Comparison of ENCODE assay signal across 31 cellular contexts in the genomic region with DNA sequence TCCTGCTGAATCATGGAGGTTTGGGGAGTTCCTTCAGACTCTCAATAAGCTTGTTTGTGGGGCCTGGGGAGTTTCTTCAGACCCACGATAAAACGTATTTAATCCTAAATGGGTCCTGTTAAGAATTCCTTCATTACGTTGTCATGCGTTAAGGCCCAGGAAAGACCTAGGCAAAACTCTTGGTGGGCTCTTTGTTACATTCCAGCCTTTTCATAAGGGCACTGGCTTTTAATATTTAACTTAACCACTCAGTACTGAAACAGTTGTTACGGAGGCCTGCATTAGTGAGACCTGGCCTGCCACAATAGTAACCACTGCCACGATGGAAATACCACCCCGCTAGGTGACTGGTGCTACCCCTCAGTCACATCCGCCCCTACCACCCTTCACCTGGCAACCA.
"Had no signal": no experiment of that assay in that cellular context is flagged by ENCODE, and none has a peak within 500 bp of the region (broad histone marks: within the 10 kb centered on the region; RNA-seq: fewer than 3 reads in every experiment).

No MANE protein-coding gene starts in this region.

- H3K9me3 ChIP-seq: colonic mucosa, esophagus muscularis mucosa, gastroesophageal sphincter, heart right ventricle, mucosa of descending colon, sigmoid colon, stomach, thyroid gland had no signal

- H3K27ac ChIP-seq: colonic mucosa, esophagus muscularis mucosa, foreskin keratinocyte, gastroesophageal sphincter, heart right ventricle, neural progenitor cell, parathyroid adenoma, sigmoid colon, stomach, thyroid gland had no signal

- H3K9ac ChIP-seq: neural progenitor cell, parathyroid adenoma had no signal

- ATAC-seq: foreskin keratinocyte; gastroesophageal sphincter; heart right ventricle; left lobe of liver; mucosa of descending colon; natural killer cell treated with Interleukin-12 subunit alpha and Interleukin-12 subunit beta and Interleukin-15 and Interleukin-18, amount 100 ng/mL, for 72 hours; right cardiac atrium; stimulated activated effector memory CD8-positive, alpha-beta T cell treated with anti-CD3 and anti-CD28 coated beads, Interleukin-12 subunit alpha, Interleukin-12 subunit beta, amount 100 ng/mL, for 72 hours had no signal

- H3K36me3 Mint-ChIP-seq: immature natural killer cell; memory B cell; mesothelial cell of epicardium; naive B cell; natural killer cell treated with Interleukin-12 subunit alpha and Interleukin-12 subunit beta and Interleukin-15 and Interleukin-18, amount 100 ng/mL, for 72 hours; neural progenitor cell; stimulated activated effector memory CD8-positive, alpha-beta T cell treated with anti-CD3 and anti-CD28 coated beads, Interleukin-12 subunit alpha, Interleukin-12 subunit beta, amount 100 ng/mL, for 72 hours had no signal

- H3K27ac Mint-ChIP-seq: immature natural killer cell; memory B cell; mesothelial cell of epicardium; natural killer cell treated with Interleukin-12 subunit alpha and Interleukin-12 subunit beta and Interleukin-15 and Interleukin-18, amount 100 ng/mL, for 72 hours; neural progenitor cell; progenitor cell of endocrine pancreas; stimulated activated effector memory CD8-positive, alpha-beta T cell treated with anti-CD3 and anti-CD28 coated beads, Interleukin-12 subunit alpha, Interleukin-12 subunit beta, amount 100 ng/mL, for 72 hours had no signal

- FAIRE-seq: endothelial cell of umbilical vein had no signal

- DNase-seq: colonic mucosa; dermis blood vessel endothelial cell; effector memory CD4-positive, alpha-beta T cell; foreskin keratinocyte; glutamatergic neuron; heart right ventricle; hypothalamus; immature natural killer cell; islet precursor cell; mucosa of descending colon; naive B cell; right cardiac atrium; sigmoid colon; stimulated activated CD4-positive, alpha-beta T cell treated with anti-CD3 and anti-CD28 coated beads, Interleukin-2, amount 100 ng/mL, for 24 hours; stimulated activated CD4-positive, alpha-beta T cell treated with anti-CD3 and anti-CD28 coated beads, Interleukin-4, amount 100 ng/mL, for 24 hours; stimulated activated naive CD4-positive, alpha-beta T cell treated with Interleukin-2 at 50 U/mL for 16 hours; stomach; thyroid gland; trophoblast cell had no signal

- H3K27me3 Mint-ChIP-seq: memory B cell; naive B cell; natural killer cell treated with Interleukin-12 subunit alpha and Interleukin-12 subunit beta and Interleukin-15 and Interleukin-18, amount 100 ng/mL, for 72 hours; progenitor cell of endocrine pancreas had no signal

- H3K4me3 Mint-ChIP-seq: immature natural killer cell; memory B cell; mesothelial cell of epicardium; natural killer cell treated with Interleukin-12 subunit alpha and Interleukin-12 subunit beta and Interleukin-15 and Interleukin-18, amount 100 ng/mL, for 72 hours; neural progenitor cell; stimulated activated effector memory CD8-positive, alpha-beta T cell treated with anti-CD3 and anti-CD28 coated beads, Interleukin-12 subunit alpha, Interleukin-12 subunit beta, amount 100 ng/mL, for 72 hours had no signal

- H3K36me3 ChIP-seq: colonic mucosa, esophagus muscularis mucosa, gastroesophageal sphincter, heart right ventricle, neural progenitor cell, sigmoid colon, stomach, thyroid gland had no signal

- H3K9me3 Mint-ChIP-seq: immature natural killer cell; memory B cell; natural killer cell treated with Interleukin-12 subunit alpha and Interleukin-12 subunit beta and Interleukin-15 and Interleukin-18, amount 100 ng/mL, for 72 hours; stimulated activated effector memory CD8-positive, alpha-beta T cell treated with anti-CD3 and anti-CD28 coated beads, Interleukin-12 subunit alpha, Interleukin-12 subunit beta, amount 100 ng/mL, for 72 hours had no signal

- H3K4me1 ChIP-seq: colonic mucosa, esophagus muscularis mucosa, foreskin keratinocyte, parathyroid adenoma, sigmoid colon, thyroid gland had no signal

- H3K4me3 ChIP-seq: colonic mucosa, esophagus muscularis mucosa, gastroesophageal sphincter, heart right ventricle, lung, mucosa of descending colon, neural progenitor cell, sigmoid colon, stomach, thyroid gland had no signal

- H3K27me3 ChIP-seq: colonic mucosa, esophagus muscularis mucosa, foreskin keratinocyte, gastroesophageal sphincter, neural progenitor cell, sigmoid colon, stomach, thyroid gland had no signal
